In the genomic region with DNA sequence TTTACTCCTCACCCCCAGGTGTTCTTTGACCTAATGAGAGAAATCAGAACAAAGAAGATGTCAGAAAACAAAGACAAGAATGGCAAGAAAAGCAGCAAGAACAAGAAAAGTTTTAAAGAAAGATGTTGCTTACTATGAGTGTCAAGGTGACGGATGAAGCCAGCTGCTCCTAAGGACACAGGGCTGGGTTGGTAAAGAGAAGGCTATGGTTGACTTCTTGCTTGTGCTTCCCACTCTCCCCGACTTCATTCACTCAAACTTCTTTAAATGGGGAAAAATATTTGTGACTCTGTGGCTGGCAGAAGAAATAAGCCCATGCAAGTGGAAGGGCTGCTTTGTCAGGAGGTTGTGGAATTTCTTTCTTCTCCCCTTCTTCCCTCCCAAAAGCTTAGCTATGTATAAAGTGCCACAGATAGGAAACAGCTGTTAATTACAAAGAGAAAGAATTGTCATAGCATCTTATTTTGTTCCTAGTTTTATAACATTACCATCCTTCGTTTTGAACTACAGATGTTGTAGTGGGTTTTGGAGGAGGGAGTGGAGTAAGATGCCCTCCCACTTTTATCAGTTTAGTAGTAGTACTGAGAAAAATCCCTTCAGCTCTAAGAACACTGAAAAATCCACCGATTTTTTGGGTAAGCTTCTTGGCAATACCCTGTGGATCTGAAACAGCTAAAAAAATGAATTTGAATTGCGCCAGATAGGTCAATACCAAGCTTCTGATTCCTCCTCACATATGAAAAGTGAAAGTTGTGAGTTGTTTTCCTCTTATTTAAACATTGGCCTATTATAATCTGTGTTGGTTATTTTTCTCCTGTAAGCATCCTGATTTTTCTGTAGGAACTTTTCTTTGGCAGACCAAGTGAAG, we compare ENCODE assay signal across 13 cellular contexts. TPM values are rescaled to one million over a fixed set of nuclear protein-coding genes. Genes with fewer than 3 reads are reported as not detected.
DNase-seq lines count a peak whose midpoint lies in the region; ATAC-seq and TF ChIP-seq lines count a peak whose summit lies in the region.
"Had no signal": no experiment of that assay in that cellular context is flagged by ENCODE, and none has a peak within 500 bp of the region (broad histone marks: within the 10 kb centered on the region; RNA-seq: fewer than 3 reads in every experiment).

No MANE protein-coding gene starts in this region.

- H3K36me3 ChIP-seq in SJCRH30 (peaks cover 3% of the 10 kb centered on the region), testis (ENCODE audit: low read depth, missing control alignments) (no peaks in the 10 kb centered on the region)

- H3K4me3 Mint-ChIP-seq in activated naive CD4-positive, alpha-beta T cell treated with anti-CD3 and anti-CD28 coated beads, Interleukin-2, amount 10 ng/mL, durations not matched to agents 7 days and 5 days = peak overlapping the region; percentile 27
- H3K4me3 Mint-ChIP-seq in effector memory CD8-positive, alpha-beta T cell = no peak overlapping the region
- H3K4me3 Mint-ChIP-seq in activated CD4-positive, alpha-beta memory T cell treated with anti-CD3 and anti-CD28 coated beads, Interleukin-2, amount 10 ng/mL, durations not matched to agents 7 days and 5 days = no peak overlapping the region
- no peak overlapping the region for H3K4me3 Mint-ChIP-seq in T-cell
- H3K4me3 Mint-ChIP-seq: naive B cell had no signal

- POLR2A ChIA-PET in activated CD4-positive, alpha-beta memory T cell treated with anti-CD3 and anti-CD28 coated beads, Interleukin-2, amount 10 ng/mL, durations not matched to agents 7 days and 5 days (lab: Charles Lee) = interaction anchor here (1.4 to 3.5 kb wide), 3 partner anchors 18 to 62 kb away, joined by 4 to 25 read pairs (median 10); no protein-coding TSS in a partner anchor
- POLR2A ChIA-PET in T-cell (lab: Charles Lee) = interaction anchor here in 1 of 2 donors (0.6 kb wide), 1 partner anchor 1025 kb away, joined by 3 read pairs; no protein-coding TSS in a partner anchor

- H3K4me3 ChIP-seq in SJCRH30 (no peak overlapping the region), testis (no peak overlapping the region)
- H3K4me3 ChIP-seq: SK-N-MC had no signal

- CTCF ChIA-PET in activated naive CD4-positive, alpha-beta T cell treated with anti-CD3 and anti-CD28 coated beads, Interleukin-2, amount 10 ng/mL, durations not matched to agents 7 days and 5 days (lab: Charles Lee) = interaction anchor here (0.6 to 1.5 kb wide), 3 partner anchors 14 to 57 kb away, joined by 3 read pairs; no protein-coding TSS in a partner anchor
- CTCF ChIA-PET in activated CD4-positive, alpha-beta memory T cell treated with anti-CD3 and anti-CD28 coated beads, Interleukin-2, amount 10 ng/mL, durations not matched to agents 7 days and 5 days (lab: Charles Lee) = interaction anchor here (1.0 to 9.0 kb wide), 2 partner anchors 17 to 20 kb away, joined by 3 to 71 read pairs; no protein-coding TSS in a partner anchor
- CTCF ChIA-PET in T-cell (lab: Charles Lee) = interaction anchor here in 1 of 2 donors (0.6 kb wide), 1 partner anchor 18 kb away, joined by 3 read pairs; no protein-coding TSS in a partner anchor

- H3K27me3 Mint-ChIP-seq in activated naive CD4-positive, alpha-beta T cell treated with anti-CD3 and anti-CD28 coated beads, Interleukin-2, amount 10 ng/mL, durations not matched to agents 7 days and 5 days = no peaks in the 10 kb centered on the region
- H3K27me3 Mint-ChIP-seq in effector memory CD8-positive, alpha-beta T cell = no peaks in the 10 kb centered on the region
- H3K27me3 Mint-ChIP-seq in activated CD4-positive, alpha-beta memory T cell treated with anti-CD3 and anti-CD28 coated beads, Interleukin-2, amount 10 ng/mL, durations not matched to agents 7 days and 5 days = no peaks in the 10 kb centered on the region
- H3K27me3 Mint-ChIP-seq in T-cell = no peaks in the 10 kb centered on the region
- H3K27me3 Mint-ChIP-seq: naive B cell had no signal

- H3K4me1 ChIP-seq in SJCRH30 = peaks cover 9% of the 10 kb centered on the region
- H3K4me1 ChIP-seq in testis = peaks cover 14% of the 10 kb centered on the region

- ATAC-seq in HG02763 (IDR thresholded peaks at IDR 0.05; ENCODE audit: unreplicated experiment) = peak; percentile 25
- no peak for ATAC-seq in effector memory CD8-positive, alpha-beta T cell (replicated peaks)
- no peak for ATAC-seq in T-cell (replicated peaks in 1 of 4)

- H3K27ac ChIP-seq in SJCRH30 (peak overlapping the region; percentile 6; the same call in 1 of the 2 replicates), testis (peak overlapping the region; percentile 28 to 55)
- H3K27ac ChIP-seq: SK-N-MC had no signal

- H3K9me3 ChIP-seq in SJCRH30 (replicated peaks) = no peaks in the 10 kb centered on the region
- no peaks in the 10 kb centered on the region for H3K9me3 ChIP-seq in testis

- no peaks in the 10 kb centered on the region for H3K9me3 Mint-ChIP-seq in activated naive CD4-positive, alpha-beta T cell treated with anti-CD3 and anti-CD28 coated beads, Interleukin-2, amount 10 ng/mL, durations not matched to agents 7 days and 5 days
- H3K9me3 Mint-ChIP-seq in effector memory CD8-positive, alpha-beta T cell = no peaks in the 10 kb centered on the region
- H3K9me3 Mint-ChIP-seq in activated CD4-positive, alpha-beta memory T cell treated with anti-CD3 and anti-CD28 coated beads, Interleukin-2, amount 10 ng/mL, durations not matched to agents 7 days and 5 days = no peaks in the 10 kb centered on the region
- no peaks in the 10 kb centered on the region for H3K9me3 Mint-ChIP-seq in T-cell
- H3K9me3 Mint-ChIP-seq: naive B cell had no signal

- WGBS in testis, 2 donors = 76 to 78% methylated on average over 5 of the region's 5 CpGs

- H3K36me3 Mint-ChIP-seq in activated naive CD4-positive, alpha-beta T cell treated with anti-CD3 and anti-CD28 coated beads, Interleukin-2, amount 10 ng/mL, durations not matched to agents 7 days and 5 days = peaks cover 75% of the 10 kb centered on the region
- H3K36me3 Mint-ChIP-seq in effector memory CD8-positive, alpha-beta T cell (ENCODE audit: insufficient read depth) = peaks cover 52% of the 10 kb centered on the region
- peaks cover 71% of the 10 kb centered on the region for H3K36me3 Mint-ChIP-seq in activated CD4-positive, alpha-beta memory T cell treated with anti-CD3 and anti-CD28 coated beads, Interleukin-2, amount 10 ng/mL, durations not matched to agents 7 days and 5 days (ENCODE audit: low read depth)
- H3K36me3 Mint-ChIP-seq in T-cell = peaks cover 69% of the 10 kb centered on the region

- intact Hi-C loops in testis (cut with DNase I; ENCODE audit: low total_unique reads) = no loop called here

- H3K27me3 ChIP-seq in SJCRH30 = no peaks in the 10 kb centered on the region
- no peaks in the 10 kb centered on the region for H3K27me3 ChIP-seq in testis

- peaks cover 58% of the 10 kb centered on the region for H3K4me1 Mint-ChIP-seq in activated naive CD4-positive, alpha-beta T cell treated with anti-CD3 and anti-CD28 coated beads, Interleukin-2, amount 10 ng/mL, durations not matched to agents 7 days and 5 days
- H3K4me1 Mint-ChIP-seq in effector memory CD8-positive, alpha-beta T cell (ENCODE audit: low read depth in 2 of 2) = peaks cover 5% of the 10 kb centered on the region in 2 donors
- H3K4me1 Mint-ChIP-seq in activated CD4-positive, alpha-beta memory T cell treated with anti-CD3 and anti-CD28 coated beads, Interleukin-2, amount 10 ng/mL, durations not matched to agents 7 days and 5 days = peaks cover 54% of the 10 kb centered on the region
- H3K4me1 Mint-ChIP-seq in T-cell = peaks cover 3 to 10% (median 8%) of the 10 kb centered on the region in 3 donors

- H3K27ac Mint-ChIP-seq in activated naive CD4-positive, alpha-beta T cell treated with anti-CD3 and anti-CD28 coated beads, Interleukin-2, amount 10 ng/mL, durations not matched to agents 7 days and 5 days = peak overlapping the region; percentile 74
- no peak overlapping the region for H3K27ac Mint-ChIP-seq in effector memory CD8-positive, alpha-beta T cell
- no peak overlapping the region for H3K27ac Mint-ChIP-seq in activated CD4-positive, alpha-beta memory T cell treated with anti-CD3 and anti-CD28 coated beads, Interleukin-2, amount 10 ng/mL, durations not matched to agents 7 days and 5 days
- no peak overlapping the region for H3K27ac Mint-ChIP-seq in T-cell

- no peak for TF ChIP-seq CTCF in testis (IDR thresholded peaks at IDR 0.05)

- no peak for TF ChIP-seq POLR2A in testis (IDR thresholded peaks at IDR 0.05)

- DNase-seq in activated naive CD4-positive, alpha-beta T cell treated with anti-CD3 and anti-CD28 coated beads, Interleukin-2, amount 10 ng/mL, durations not matched to agents 7 days and 5 days = no peak
- DNase-seq in activated naive CD4-positive, alpha-beta T cell treated with Interleukin-2 at 50 U/mL for 16 hours = no peak
- DNase-seq in SJCRH30 (peak; percentile 40 to 70), testis (no peak), T-cell (no peak)
- DNase-seq in effector memory CD8-positive, alpha-beta T cell = no peak
- no peak for DNase-seq in activated CD4-positive, alpha-beta memory T cell treated with anti-CD3 and anti-CD28 coated beads, Interleukin-2, amount 10 ng/mL, durations not matched to agents 7 days and 5 days
- DNase-seq: activated T-cell treated with anti-CD3 and anti-CD28 coated beads for 4 hours; naive B cell; NCI-H2081; stimulated activated CD4-positive, alpha-beta T cell treated with anti-CD3 and anti-CD28 coated beads, Interleukin-2, amount 100 ng/mL, for 48 hours had no signal

RNA-seq across cellular contexts. Expression of gene RALB, which starts 40.7 kb away (rescaled TPM):
- total RNA-seq in SJCRH30 (2014; rRNA removed; shearing (Covaris generic)) = 33.3 and 35.8 TPM in 2 replicates
- total RNA-seq in testis = 10 to 100 TPM; 88.7 to 91.6 TPM
- polyA plus RNA-seq in testis (ENCODE audit: insufficient read depth, low read depth, low replicate concordance) = 69.9 TPM
- total RNA-seq in activated CD4-positive, alpha-beta memory T cell treated with anti-CD3 and anti-CD28 coated beads, Interleukin-2, amount 10 ng/mL, durations not matched to agents 7 days and 5 days = 10 to 100 TPM; 59.2 to 59.3 TPM
- total RNA-seq in T-cell = 10 to 100 TPM; 10.3 to 20.1 (median 12.9) TPM

RNA-seq across cellular contexts. Expression of gene INHBB, which starts 52.6 kb away (rescaled TPM):
- total RNA-seq in SJCRH30 (2014; rRNA removed; shearing (Covaris generic)) = not detected in 2 replicates
- total RNA-seq in testis = 100 to 1,000 TPM in 1 of 2 donors, 10 to 100 TPM in 1; 55.4 to 123 TPM
- 46.1 TPM for polyA plus RNA-seq in testis (ENCODE audit: insufficient read depth, low read depth, low replicate concordance)
- not detected for total RNA-seq in activated CD4-positive, alpha-beta memory T cell treated with anti-CD3 and anti-CD28 coated beads, Interleukin-2, amount 10 ng/mL, durations not matched to agents 7 days and 5 days
- under 1 TPM in 3 of 5 donors, not detected in 2; 0.09 to 0.19 (median 0.10) TPM for total RNA-seq in T-cell

Comparison
In these comparisons a context has a peak if more than half of its experiments do, and no peak if none do; other contexts are left out.
1. DNase-seq: peak in SJCRH30 (2 of 2); none in activated naive CD4-positive, alpha-beta T cell treated with anti-CD3 and anti-CD28 coated beads, Interleukin-2, amount 10 ng/mL, durations not matched to agents 7 days and 5 days (single experiment), activated naive CD4-positive, alpha-beta T cell treated with Interleukin-2 at 50 U/mL for 16 hours (single experiment), testis (single experiment), effector memory CD8-positive, alpha-beta T cell (0 of 3), activated CD4-positive, alpha-beta memory T cell treated with anti-CD3 and anti-CD28 coated beads, Interleukin-2, amount 10 ng/mL, durations not matched to agents 7 days and 5 days (single experiment) and T-cell (0 of 34).
2. RNA of gene INHBB, which starts 52.6 kb away (total RNA-seq): 55.4 to 123 TPM in testis; 0.09 to 0.19 TPM in T-cell, not detected in SJCRH30 and not detected in activated CD4-positive, alpha-beta memory T cell treated with anti-CD3 and anti-CD28 coated beads, Interleukin-2, amount 10 ng/mL, durations not matched to agents 7 days and 5 days; every median in the first group is over 10 times any median in the second.